18 cellular contexts compared by ENCODE assay signal in genomic region chr3:114709102-114709501, GRCh38.
A peak's percentile ranks its signal among the peaks of the same experiment; 100 is the strongest.
DNase-seq lines count a peak whose midpoint lies in the region; ATAC-seq and TF ChIP-seq lines count a peak whose summit lies in the region.
"Had no signal": no experiment of that assay in that cellular context is flagged by ENCODE, and none has a peak within 500 bp of the region (broad histone marks: within the 10 kb centered on the region; RNA-seq: fewer than 3 reads in every experiment).

No MANE protein-coding gene starts in this region.

- H3K9me3 ChIP-seq in breast epithelium (no peaks in the 10 kb centered on the region), upper lobe of right lung (no peaks in the 10 kb centered on the region), tibial artery (no peaks in the 10 kb centered on the region)
- H3K9me3 ChIP-seq: right lobe of liver had no signal

- no peak for TF ChIP-seq POLR2A in breast epithelium (IDR thresholded peaks at IDR 0.05)

- H3K36me3 ChIP-seq in breast epithelium (no peaks in the 10 kb centered on the region), upper lobe of right lung (no peaks in the 10 kb centered on the region), tibial artery (no peaks in the 10 kb centered on the region)
- H3K36me3 ChIP-seq: right lobe of liver had no signal

- CTCF ChIA-PET in MCF 10A (lab: Yijun Ruan, JAX): interaction anchor here (0.5 kb wide), 1 partner anchor 373 kb away, joined by 5 read pairs; no protein-coding TSS in a partner anchor

- H3K4me1 ChIP-seq in breast epithelium: no peaks in the 10 kb centered on the region
- peaks cover 11% of the 10 kb centered on the region for H3K4me1 ChIP-seq in upper lobe of right lung
- H3K4me1 ChIP-seq in tibial artery: no peaks in the 10 kb centered on the region

- H3K27ac ChIP-seq in breast epithelium (no peak overlapping the region), upper lobe of right lung (no peak overlapping the region), tibial artery (no peak overlapping the region)

- no peaks in the 10 kb centered on the region for H3K27me3 Mint-ChIP-seq in MCF 10A (ENCODE audit: insufficient read depth, unreplicated experiment)
- H3K27me3 Mint-ChIP-seq in activated T-helper 17 cell treated with anti-CD3 and anti-CD28 coated beads, Interleukin-2, amount 50 U/mL, for 72 hours: no peaks in the 10 kb centered on the region
- H3K27me3 Mint-ChIP-seq: activated naive CD8-positive, alpha-beta T cell treated with anti-CD3 and anti-CD28 coated beads, Interleukin-2, amount 10 ng/mL, durations not matched to agents 7 days and 5 days had no signal

- H3K27ac Mint-ChIP-seq in MCF 10A (ENCODE audit: low read depth, unreplicated experiment): no peak overlapping the region
- no peak overlapping the region for H3K27ac Mint-ChIP-seq in activated T-helper 17 cell treated with anti-CD3 and anti-CD28 coated beads, Interleukin-2, amount 50 U/mL, for 72 hours
- H3K27ac Mint-ChIP-seq: activated naive CD8-positive, alpha-beta T cell treated with anti-CD3 and anti-CD28 coated beads, Interleukin-2, amount 10 ng/mL, durations not matched to agents 7 days and 5 days had no signal

- ATAC-seq in activated T-helper 17 cell treated with anti-CD3 and anti-CD28 coated beads, Interleukin-2, amount 50 U/mL, for 72 hours (replicated peaks): peak; percentile 60
- peak; percentile 85 for ATAC-seq in upper lobe of right lung
- ATAC-seq in HG02798 (IDR thresholded peaks at IDR 0.05; ENCODE audit: poor library complexity, unreplicated experiment): no peak
- ATAC-seq: right lobe of liver had no signal

- TF ChIP-seq CTCF in MCF 10A (IDR thresholded peaks at IDR 0.05; ENCODE audit: unreplicated experiment): no peak
- no peak for TF ChIP-seq CTCF in breast epithelium (IDR thresholded peaks at IDR 0.05)
- no peak for TF ChIP-seq CTCF in foreskin fibroblast (IDR thresholded peaks at IDR 0.05; ENCODE audit: low read depth, low read length)
- no peak for TF ChIP-seq CTCF in upper lobe of right lung (IDR thresholded peaks at IDR 0.05)
- TF ChIP-seq CTCF in tibial artery (IDR thresholded peaks at IDR 0.05): no peak

- BruUV-seq in MCF 10A (replicated peaks; lab: Mats Ljungman, UMichigan): no TSS peak

- no peak overlapping the region for H3K4me3 Mint-ChIP-seq in MCF 10A (ENCODE audit: unreplicated experiment)
- H3K4me3 Mint-ChIP-seq in activated T-helper 17 cell treated with anti-CD3 and anti-CD28 coated beads, Interleukin-2, amount 50 U/mL, for 72 hours: no peak overlapping the region
- H3K4me3 Mint-ChIP-seq: activated naive CD8-positive, alpha-beta T cell treated with anti-CD3 and anti-CD28 coated beads, Interleukin-2, amount 10 ng/mL, durations not matched to agents 7 days and 5 days had no signal

- POLR2A ChIA-PET in MCF 10A (lab: Yijun Ruan, JAX): interaction anchor here (0.5 kb wide), 1 partner anchor 418 kb away, joined by 4 read pairs; no protein-coding TSS in a partner anchor

- DNase-seq in MCF 10A (ENCODE audit: unreplicated experiment) (peak; percentile 69), breast epithelium (ENCODE audit: low spot score in 2 of 2) (no peak), foreskin fibroblast (peak; percentile 57 to 75), upper lobe of right lung (no peak), tibial artery (no peak), DMS53 treated with DMSO at 0.1 percent for 48 hours (lab: John Stamatoyannopoulos, UW; ENCODE audit: unreplicated experiment) (no peak)
- DNase-seq: 8988T; activated CD4-positive, alpha-beta T cell treated with anti-CD3 and anti-CD28 coated beads for 4 hours; activated naive CD8-positive, alpha-beta T cell treated with anti-CD3 and anti-CD28 coated beads, Interleukin-2, amount 10 ng/mL, durations not matched to agents 7 days and 5 days; mesendoderm; NCI-H2029; NCI-H69; right lobe of liver; Right ventricle myocardium superior; stimulated activated CD4-positive, alpha-beta T cell treated with anti-CD3 and anti-CD28 coated beads, Interleukin-4, amount 100 ng/mL, for 1 hour; T-helper 9 cell had no signal

- H3K36me3 Mint-ChIP-seq in MCF 10A (ENCODE audit: insufficient read depth, unreplicated experiment): peaks cover 9% of the 10 kb centered on the region
- no peaks in the 10 kb centered on the region for H3K36me3 Mint-ChIP-seq in activated T-helper 17 cell treated with anti-CD3 and anti-CD28 coated beads, Interleukin-2, amount 50 U/mL, for 72 hours (ENCODE audit: low read depth)

- intact Hi-C loops in MCF 10A (cut with micrococcal nuclease) (loop anchor here (5.0 kb wide), 1 partner anchor 212 kb away; no protein-coding TSS in a partner anchor), breast epithelium (cut with DNase I; ENCODE audit: low total_unique reads) (no loop called here), upper lobe of right lung (cut with DNase I) (no loop called here), tibial artery (cut with DNase I; ENCODE audit: low total_unique reads) (no loop called here)

- H3K4me3 ChIP-seq in breast epithelium (no peak overlapping the region), foreskin fibroblast (ENCODE audit: low read depth in 1 of 2, low read length in 2 of 2) (no peak overlapping the region), upper lobe of right lung (no peak overlapping the region), tibial artery (no peak overlapping the region)
- H3K4me3 ChIP-seq: right lobe of liver had no signal

- no peaks in the 10 kb centered on the region for H3K9me3 Mint-ChIP-seq in MCF 10A (ENCODE audit: unreplicated experiment)
- H3K9me3 Mint-ChIP-seq in activated T-helper 17 cell treated with anti-CD3 and anti-CD28 coated beads, Interleukin-2, amount 50 U/mL, for 72 hours: no peaks in the 10 kb centered on the region
- H3K9me3 Mint-ChIP-seq: activated naive CD8-positive, alpha-beta T cell treated with anti-CD3 and anti-CD28 coated beads, Interleukin-2, amount 10 ng/mL, durations not matched to agents 7 days and 5 days had no signal

- H3K27me3 ChIP-seq in breast epithelium: no peaks in the 10 kb centered on the region
- H3K27me3 ChIP-seq in upper lobe of right lung: no peaks in the 10 kb centered on the region
- H3K27me3 ChIP-seq in tibial artery: no peaks in the 10 kb centered on the region
- H3K27me3 ChIP-seq: right lobe of liver had no signal

- peaks cover 28% of the 10 kb centered on the region for H3K4me1 Mint-ChIP-seq in MCF 10A (ENCODE audit: insufficient read depth, unreplicated experiment)
- H3K4me1 Mint-ChIP-seq in activated T-helper 17 cell treated with anti-CD3 and anti-CD28 coated beads, Interleukin-2, amount 50 U/mL, for 72 hours: peaks cover 21% of the 10 kb centered on the region

Comparison
In these comparisons a context has a peak if more than half of its experiments do, and no peak if none do; other contexts are left out.
1. DNase-seq: peak in MCF 10A (single experiment) and foreskin fibroblast (2 of 2); none in breast epithelium (0 of 2), upper lobe of right lung (single experiment), tibial artery (0 of 2) and DMS53 treated with DMSO at 0.1 percent for 48 hours (single experiment).